In genomic region chr22:42641801-42642413, GRCh38 we compare ENCODE assay signal across 2 cellular contexts.
TF ChIP-seq lines count a peak whose summit lies in the region.

No MANE protein-coding gene starts in this region.

TF ChIP-seq in HepG2, 621 proteins besides CTCF, POLR2A, EP300 and RAD21 (continues in another document):
- TF ChIP-seq ZNF510 (CRISPR knock-in tag; IDR thresholded peaks at IDR 0.05; ENCODE audit: low read depth) (0 out of 2 replicates have a peak, but pooled peaks have one; percentile 28), CREM (IDR thresholded peaks at IDR 0.05) (peak; percentile 56), CREM (CRISPR knock-in tag; IDR thresholded peaks at IDR 0.05) (no peak), BCL6 (CRISPR knock-in tag; IDR thresholded peaks at IDR 0.05) (peak; percentile 36; the same call in 1 of the 2 replicates), TMF1 (CRISPR knock-in tag; IDR thresholded peaks at IDR 0.05; ENCODE audit: low read depth) (no peak), SMYD3 (CRISPR knock-in tag; IDR thresholded peaks at IDR 0.05) (no peak), ETV5 (CRISPR knock-in tag; IDR thresholded peaks at IDR 0.05; ENCODE audit: borderline replicate concordance) (no peak; the same call in 1 of the 2 replicates), ZNF775 (CRISPR knock-in tag; IDR thresholded peaks at IDR 0.05; ENCODE audit: borderline replicate concordance) (0 out of 2 replicates have a peak, but pooled peaks have one; percentile 49), ZKSCAN5 (CRISPR knock-in tag; IDR thresholded peaks at IDR 0.05) (no peak), TOPORS (CRISPR knock-in tag; IDR thresholded peaks at IDR 0.05) (no peak), DPF2 (CRISPR knock-in tag; IDR thresholded peaks at IDR 0.05; ENCODE audit: borderline replicate concordance, low read depth) (peak; percentile 67; the same call in 1 of the 2 replicates), GATAD2A (CRISPR knock-in tag; IDR thresholded peaks at IDR 0.05) (peak; percentile 77), ZNF691 (CRISPR knock-in tag; IDR thresholded peaks at IDR 0.05; ENCODE audit: borderline replicate concordance, low read depth) (0 out of 2 replicates have a peak, but pooled peaks have one; percentile 32), CREBL2 (CRISPR knock-in tag; IDR thresholded peaks at IDR 0.05; ENCODE audit: borderline replicate concordance) (no peak), IKZF5 (CRISPR knock-in tag; IDR thresholded peaks at IDR 0.05) (peak; percentile 82), ZNF574 (CRISPR knock-in tag; IDR thresholded peaks at IDR 0.05) (peak; percentile 36; the same call in 1 of the 2 replicates), ZNF317 (CRISPR knock-in tag; IDR thresholded peaks at IDR 0.05) (peak; percentile 54; the same call in 1 of the 2 replicates), ZFX (CRISPR knock-in tag; IDR thresholded peaks at IDR 0.05; ENCODE audit: low read depth) (peak; percentile 59), ZNF230 (CRISPR knock-in tag; IDR thresholded peaks at IDR 0.05) (0 out of 2 replicates have a peak, but pooled peaks have one; percentile 42), ZNF431 (CRISPR knock-in tag; IDR thresholded peaks at IDR 0.05; ENCODE audit: borderline replicate concordance, low read depth) (no peak), FOXC1 (CRISPR knock-in tag; IDR thresholded peaks at IDR 0.05; ENCODE audit: borderline replicate concordance) (no peak), HMGXB4 (CRISPR knock-in tag; IDR thresholded peaks at IDR 0.05; ENCODE audit: borderline replicate concordance in 1 of 2, low read depth in 1 of 2) (0 out of 4 replicates have a peak, but pooled peaks of 1 of the 2 experiments have one; percentile 38), PLSCR1 (CRISPR knock-in tag; IDR thresholded peaks at IDR 0.05; ENCODE audit: borderline replicate concordance) (no peak), ZBTB20 (CRISPR knock-in tag; IDR thresholded peaks at IDR 0.05; ENCODE audit: borderline replicate concordance, low read depth) (peak; percentile 77; the same call in 1 of the 2 replicates), CBX2 (IDR thresholded peaks at IDR 0.05; ENCODE audit: low read depth, low read length) (no peak), CBX2 (CRISPR knock-in tag; IDR thresholded peaks at IDR 0.05; ENCODE audit: low read depth) (no peak)

TF ChIP-seq in GM23338, 12 proteins besides CTCF, POLR2A, EP300 and RAD21:
- TF ChIP-seq REST (IDR thresholded peaks at IDR 0.05; ENCODE audit: unreplicated experiment) (no peak), CREB1 (CRISPR knock-in tag; IDR thresholded peaks at IDR 0.05; ENCODE audit: low read depth) (no peak), ZNF331 (CRISPR knock-in tag; IDR thresholded peaks at IDR 0.05; ENCODE audit: low read depth) (no peak), JUNB (IDR thresholded peaks at IDR 0.05; ENCODE audit: unreplicated experiment) (no peak), EZH2phosphoT487 (IDR thresholded peaks at IDR 0.05; ENCODE audit: unreplicated experiment) (no peak), POLR2AphosphoS5 (IDR thresholded peaks at IDR 0.05; ENCODE audit: low read depth) (no peak), STAT1 (IDR thresholded peaks at IDR 0.05; ENCODE audit: unreplicated experiment) (no peak), ETS1 (IDR thresholded peaks at IDR 0.05) (no peak), ZNF114 (CRISPR knock-in tag; IDR thresholded peaks at IDR 0.05) (no peak)
